8 cellular contexts compared by ENCODE assay signal in genomic region chr10:69123306-69123746, GRCh38. TPM values are rescaled to one million over a fixed set of nuclear protein-coding genes. Genes with fewer than 3 reads are reported as not detected.
DNase-seq lines count a peak whose midpoint lies in the region; ATAC-seq and TF ChIP-seq lines count a peak whose summit lies in the region.

No MANE protein-coding gene starts in this region.

- peaks cover 29% of the 10 kb centered on the region for H3K4me1 Mint-ChIP-seq in activated naive CD8-positive, alpha-beta T cell treated with anti-CD3 and anti-CD28 coated beads for 36 hours

- peak overlapping the region; percentile 95 for H3K4me2 ChIP-seq in skeletal muscle satellite cell (ENCODE audit: low read length)

- no peaks in the 10 kb centered on the region for H3K27me3 ChIP-seq in right cardiac atrium (ENCODE audit: control insufficient read depth, insufficient read depth)
- no peaks in the 10 kb centered on the region for H3K27me3 ChIP-seq in skeletal muscle satellite cell (ENCODE audit: control insufficient read depth, insufficient read depth, low read length)

- no peak for TF ChIP-seq CTCF in GM12864 (IDR thresholded peaks at IDR 0.05; ENCODE audit: low read depth, low read length, missing control alignments)

- peak overlapping the region; percentile 96 for H3K27ac ChIP-seq in right cardiac atrium (ENCODE audit: low read length)

- peak overlapping the region; percentile 91 for H3K4me3 ChIP-seq in GM12864 (ENCODE audit: low read depth, low read length)
- peak overlapping the region; percentile 56 for H3K4me3 ChIP-seq in right cardiac atrium (ENCODE audit: low read length)
- H3K4me3 ChIP-seq in skeletal muscle satellite cell (ENCODE audit: low read length): peak overlapping the region; percentile 91

- H3K9me3 Mint-ChIP-seq in activated naive CD8-positive, alpha-beta T cell treated with anti-CD3 and anti-CD28 coated beads for 36 hours: no peaks in the 10 kb centered on the region

- H3K4me3 Mint-ChIP-seq in activated naive CD8-positive, alpha-beta T cell treated with anti-CD3 and anti-CD28 coated beads for 36 hours: peak overlapping the region; percentile 89

- peak; percentile 30 for ATAC-seq in HG02642 (IDR thresholded peaks at IDR 0.05; ENCODE audit: poor library complexity, unreplicated experiment)
- peak; percentile 48 to 66 for ATAC-seq in right cardiac atrium

- H3K9me3 ChIP-seq in right cardiac atrium (ENCODE audit: control insufficient read depth, low read length) (no peaks in the 10 kb centered on the region), skeletal muscle satellite cell (replicated peaks; ENCODE audit: low read length) (no peaks in the 10 kb centered on the region)

- no peaks in the 10 kb centered on the region for H3K27me3 Mint-ChIP-seq in activated naive CD8-positive, alpha-beta T cell treated with anti-CD3 and anti-CD28 coated beads for 36 hours

- peak overlapping the region; percentile 96 for H3K9ac ChIP-seq in skeletal muscle satellite cell (ENCODE audit: low read depth, low read length)

- in situ Hi-C loops in ACHN (cut with HindIII; ENCODE audit: low pct_ligation_motif_present, low pct_unique_long_range_greater_than_20kb, low sequenced_read_pairs): loop anchor here (25.0 kb wide), 1 partner anchor 111 kb away; no protein-coding TSS in a partner anchor

- H3K36me3 Mint-ChIP-seq in activated naive CD8-positive, alpha-beta T cell treated with anti-CD3 and anti-CD28 coated beads for 36 hours: no peaks in the 10 kb centered on the region

- intact Hi-C loops in right cardiac atrium (cut with DNase I): no loop called here

- DNase-seq in ACHN: peak; percentile 75
- peak; percentile 7 for DNase-seq in GM12864 (ENCODE audit: low read depth)
- DNase-seq in NCI-H146 (lab: John Stamatoyannopoulos, UW): peak; percentile 61
- no peak for DNase-seq in activated naive CD8-positive, alpha-beta T cell treated with anti-CD3 and anti-CD28 coated beads for 36 hours
- peak in 2 of 3 donors; percentile 61 to 84 for DNase-seq in right cardiac atrium
- no peak for DNase-seq in inferior parietal cortex (ENCODE audit: extremely low spot score)

- H3K4me1 ChIP-seq in right cardiac atrium (ENCODE audit: control insufficient read depth, insufficient read depth, low read length) (no peaks in the 10 kb centered on the region), skeletal muscle satellite cell (ENCODE audit: control insufficient read depth, insufficient read depth, low read length) (peaks cover 10% of the 10 kb centered on the region)

- under 1% methylated on average over 16 of the region's 16 CpGs for WGBS in right cardiac atrium

- H3K36me3 ChIP-seq in skeletal muscle satellite cell (ENCODE audit: insufficient read depth, low read length): no peaks in the 10 kb centered on the region

- peak overlapping the region; percentile 95 for H3K27ac Mint-ChIP-seq in activated naive CD8-positive, alpha-beta T cell treated with anti-CD3 and anti-CD28 coated beads for 36 hours

RNA-seq across cellular contexts. Expression of gene VPS26A, which starts 0.7 kb away (rescaled TPM):
- 10 to 100 TPM; 38.9 to 39.5 TPM for total RNA-seq in activated naive CD8-positive, alpha-beta T cell treated with anti-CD3 and anti-CD28 coated beads for 36 hours
- 10 to 100 TPM; 29.6 to 40.8 (median 38.7) TPM for total RNA-seq in right cardiac atrium
- polyA plus RNA-seq in right cardiac atrium: 19.7 TPM
- 19.0 and 32.7 TPM in 2 replicates for total RNA-seq in skeletal muscle satellite cell (2012; rRNA removed)

RNA-seq across cellular contexts. Expression of gene SRGN, which starts 35.4 kb away (rescaled TPM):
- total RNA-seq in activated naive CD8-positive, alpha-beta T cell treated with anti-CD3 and anti-CD28 coated beads for 36 hours: 100 to 1,000 TPM; 264 to 278 TPM
- 100 to 1,000 TPM in 1 of 4 donors, 10 to 100 TPM in 3; 53.4 to 102 (median 76.8) TPM for total RNA-seq in right cardiac atrium
- 69.5 TPM for polyA plus RNA-seq in right cardiac atrium
- total RNA-seq in skeletal muscle satellite cell (2012; rRNA removed): 183 and 286 TPM in 2 replicates

RNA-seq across cellular contexts. Expression of gene SUPV3L1, which starts 56.7 kb away (rescaled TPM):
- total RNA-seq in activated naive CD8-positive, alpha-beta T cell treated with anti-CD3 and anti-CD28 coated beads for 36 hours: 10 to 100 TPM; 55.6 to 56.6 TPM
- total RNA-seq in right cardiac atrium: 10 to 100 TPM; 29.9 to 38.0 (median 33.5) TPM
- 53.5 TPM for polyA plus RNA-seq in right cardiac atrium
- total RNA-seq in skeletal muscle satellite cell (2012; rRNA removed): 29.1 and 29.7 TPM in 2 replicates

Comparison
In these comparisons a context has a peak if more than half of its experiments do, and no peak if none do; other contexts are left out.
1. DNase-seq: peak in ACHN (single experiment), GM12864 (single experiment), NCI-H146 (single experiment) and right cardiac atrium (2 of 3); none in activated naive CD8-positive, alpha-beta T cell treated with anti-CD3 and anti-CD28 coated beads for 36 hours (single experiment) and inferior parietal cortex (single experiment).
2. Peak in every context shown above with its lines, with median percentiles within 50 percentile points of each other: H3K4me3 ChIP-seq.